Comparison of ENCODE assay signal across 11 cellular contexts in genomic region chr13:46124967-46125933, GRCh38. TPM values are rescaled to one million over a fixed set of nuclear protein-coding genes. Genes with fewer than 3 reads are reported as not detected.
DNase-seq lines count a peak whose midpoint lies in the region; ATAC-seq and TF ChIP-seq lines count a peak whose summit lies in the region.
"Had no signal": no experiment of that assay in that cellular context is flagged by ENCODE, and none has a peak within 500 bp of the region (broad histone marks: within the 10 kb centered on the region; RNA-seq: fewer than 3 reads in every experiment).

No MANE protein-coding gene starts in this region.

- H3K36me3 ChIP-seq in OCI-LY3 (replicated peaks; ENCODE audit: low read depth, low read length) (peaks cover 43% of the 10 kb centered on the region), aorta (ENCODE audit: control insufficient read depth in 1 of 2, insufficient read depth in 2 of 2, low read length in 1 of 2) (no peaks in the 10 kb centered on the region)

- H3K4me3 Mint-ChIP-seq in activated naive CD4-positive, alpha-beta T cell treated with anti-CD3 and anti-CD28 coated beads, Interleukin-2, amount 50 U/mL, for 24 hours: peak overlapping the region; percentile 15

- H3K9ac ChIP-seq in OCI-LY3 (ENCODE audit: low read length): no peak overlapping the region

- H3K9me3 Mint-ChIP-seq in activated naive CD4-positive, alpha-beta T cell treated with anti-CD3 and anti-CD28 coated beads, Interleukin-2, amount 50 U/mL, for 24 hours: no peaks in the 10 kb centered on the region

- no peak for TF ChIP-seq CTCF in OCI-LY3 (IDR thresholded peaks at IDR 0.05; ENCODE audit: low read depth, low read length)

- H4K20me1 ChIP-seq in OCI-LY3 (ENCODE audit: insufficient read depth, low read length): peaks cover 48% of the 10 kb centered on the region

- H3K4me3 ChIP-seq in OCI-LY3 (ENCODE audit: low read length): no peak overlapping the region
- no peak overlapping the region for H3K4me3 ChIP-seq in aorta (ENCODE audit: low read length in 2 of 2)

- peak overlapping the region; percentile 19 for H3K27ac ChIP-seq in OCI-LY3 (ENCODE audit: low read length)
- H3K27ac ChIP-seq in substantia nigra (ENCODE audit: low read depth, low read length, poor library complexity, severe bottlenecking): peak overlapping the region; percentile 37
- no peak overlapping the region for H3K27ac ChIP-seq in aorta (ENCODE audit: low read depth in 1 of 2, low read length in 2 of 2)

- H3K4me2 ChIP-seq in OCI-LY3 (ENCODE audit: low read length): no peak overlapping the region

- H3K27ac Mint-ChIP-seq in activated naive CD4-positive, alpha-beta T cell treated with anti-CD3 and anti-CD28 coated beads, Interleukin-2, amount 50 U/mL, for 24 hours: peak overlapping the region; percentile 89

- H3K27me3 ChIP-seq in OCI-LY3 (ENCODE audit: low read depth, low read length): no peaks in the 10 kb centered on the region
- no peaks in the 10 kb centered on the region for H3K27me3 ChIP-seq in aorta (ENCODE audit: control insufficient read depth in 1 of 2, insufficient read depth in 2 of 2, low read length in 1 of 2)

- DNase-seq in activated naive CD4-positive, alpha-beta T cell (lab: John Stamatoyannopoulos, UW): no peak
- DNase-seq in central memory CD4-positive, alpha-beta T cell: peak; percentile 15
- DNase-seq in substantia nigra (lab: John Stamatoyannopoulos, UW) (no peak), aorta (no peak), DMS 273 (lab: John Stamatoyannopoulos, UW; ENCODE audit: unreplicated experiment) (no peak)
- DNase-seq: MM.1S had no signal

- H3K9me3 ChIP-seq in OCI-LY3 (ENCODE audit: insufficient read depth, low read length): no peaks in the 10 kb centered on the region
- no peaks in the 10 kb centered on the region for H3K9me3 ChIP-seq in aorta (ENCODE audit: control insufficient read depth, low read length)

- H2AFZ ChIP-seq in OCI-LY3 (ENCODE audit: low read depth, low read length): no peak overlapping the region

- H3K27me3 Mint-ChIP-seq in activated naive CD4-positive, alpha-beta T cell treated with anti-CD3 and anti-CD28 coated beads, Interleukin-2, amount 50 U/mL, for 24 hours: no peaks in the 10 kb centered on the region

- H3K36me3 Mint-ChIP-seq in activated naive CD4-positive, alpha-beta T cell treated with anti-CD3 and anti-CD28 coated beads, Interleukin-2, amount 50 U/mL, for 24 hours: peaks cover 14% of the 10 kb centered on the region

- ATAC-seq in aorta (ENCODE audit: low FRiP score) (no peak), GM18858 (IDR thresholded peaks at IDR 0.05; ENCODE audit: unreplicated experiment) (no peak)

- H3K4me1 ChIP-seq in OCI-LY3 (ENCODE audit: low read length) (peaks cover 12% of the 10 kb centered on the region), aorta (ENCODE audit: control insufficient read depth in 1 of 2, insufficient read depth in 2 of 2, low read length in 2 of 2) (no peaks in the 10 kb centered on the region)

- peaks cover 42% of the 10 kb centered on the region for H3K4me1 Mint-ChIP-seq in activated naive CD4-positive, alpha-beta T cell treated with anti-CD3 and anti-CD28 coated beads, Interleukin-2, amount 50 U/mL, for 24 hours

- WGBS in aorta, 2 donors: 37 to 40% methylated on average over 11 of the region's 11 CpGs

- intact Hi-C loops in aorta (cut with DNase I): no loop called here

- H3K79me2 ChIP-seq in OCI-LY3 (ENCODE audit: low read length): peaks cover 8% of the 10 kb centered on the region

RNA-seq across cellular contexts. Expression of gene CPB2, which starts 20.4 kb away (rescaled TPM):
- not detected for total RNA-seq in aorta
- polyA plus RNA-seq in aorta: not detected
- total RNA-seq: H1 had no signal
- polyA plus RNA-seq: H1, neural cell had no signal

RNA-seq across cellular contexts. Expression of gene LCP1, which starts 56.7 kb away (rescaled TPM):
- 10 to 100 TPM; 74.7 to 76.5 TPM for total RNA-seq in aorta
- 10 to 100 TPM in 1 of 2 donors, 1 to 10 TPM in 1; 6.2 to 36.2 TPM for polyA plus RNA-seq in aorta

Comparison
In these comparisons a context has a peak if more than half of its experiments do, and no peak if none do; other contexts are left out.
1. H3K27ac ChIP-seq: peak in OCI-LY3 (single experiment) and substantia nigra (single experiment); none in aorta (0 of 2).